ENCODE assay signal across 16 cellular contexts in genomic region chr7:130372813-130373212, GRCh38. TPM values are rescaled to one million over a fixed set of nuclear protein-coding genes. Genes with fewer than 3 reads are reported as not detected.
A peak's percentile ranks its signal among the peaks of the same experiment; 100 is the strongest.
DNase-seq lines count a peak whose midpoint lies in the region; ATAC-seq and TF ChIP-seq lines count a peak whose summit lies in the region.
"Had no signal": no experiment of that assay in that cellular context is flagged by ENCODE, and none has a peak within 500 bp of the region (broad histone marks: within the 10 kb centered on the region; RNA-seq: fewer than 3 reads in every experiment).

No MANE protein-coding gene starts in this region.

- H2AFZ ChIP-seq in SK-N-SH (ENCODE audit: low read depth): peak overlapping the region; percentile 73; the same call in 1 of the 2 replicates
- peak overlapping the region; percentile 54 for H2AFZ ChIP-seq in osteoblast (ENCODE audit: low read length)

- no peak for TF ChIP-seq EP300 in SK-N-SH (IDR thresholded peaks at IDR 0.05; ENCODE audit: borderline replicate concordance in 1 of 2, low read depth in 1 of 2, low read length in 1 of 2)

- H3K4me1 Mint-ChIP-seq in activated CD8-positive, alpha-beta T cell treated with anti-CD3 and anti-CD28 coated beads, Interleukin-2, amount 10 ng/mL, durations not matched to agents 7 days and 5 days (ENCODE audit: low read depth): peaks cover 16% of the 10 kb centered on the region

- H3K27me3 ChIP-seq in SK-N-SH (ENCODE audit: insufficient read depth) (no peaks in the 10 kb centered on the region), osteoblast (ENCODE audit: insufficient read depth, low read length) (no peaks in the 10 kb centered on the region), upper lobe of right lung (no peaks in the 10 kb centered on the region)

- POLR2A ChIA-PET in SK-N-SH (lab: Yijun Ruan, JAX): no interaction called here
- POLR2A ChIA-PET in activated CD8-positive, alpha-beta T cell treated with anti-CD3 and anti-CD28 coated beads, Interleukin-2, amount 10 ng/mL, durations not matched to agents 7 days and 5 days (lab: Charles Lee): no interaction called here

- peak overlapping the region; percentile 40 for H3K9ac ChIP-seq in SK-N-SH

- H3K4me2 ChIP-seq in SK-N-SH (peak overlapping the region; percentile 9; the same call in 1 of the 2 replicates), osteoblast (ENCODE audit: insufficient read depth, low read length) (peak overlapping the region; percentile 61)
- H3K4me2 ChIP-seq: A549 had no signal

- no peaks in the 10 kb centered on the region for H3K9me2 ChIP-seq in SK-N-SH

- peaks cover 2% of the 10 kb centered on the region for H3K36me3 Mint-ChIP-seq in activated CD8-positive, alpha-beta T cell treated with anti-CD3 and anti-CD28 coated beads, Interleukin-2, amount 10 ng/mL, durations not matched to agents 7 days and 5 days (ENCODE audit: low read depth)

- CTCF ChIA-PET in SK-N-SH (lab: Yijun Ruan, JAX): interaction anchor here (0.8 kb wide), 1 partner anchor 25 kb away, joined by 3 read pairs; no protein-coding TSS in a partner anchor
- CTCF ChIA-PET in activated CD8-positive, alpha-beta T cell treated with anti-CD3 and anti-CD28 coated beads, Interleukin-2, amount 10 ng/mL, durations not matched to agents 7 days and 5 days (lab: Charles Lee): no interaction called here

- peaks cover 10% of the 10 kb centered on the region for H3F3A ChIP-seq in SK-N-SH (replicated peaks; ENCODE audit: insufficient read depth)

- H3K4me3 Mint-ChIP-seq in activated CD8-positive, alpha-beta T cell treated with anti-CD3 and anti-CD28 coated beads, Interleukin-2, amount 10 ng/mL, durations not matched to agents 7 days and 5 days: no peak overlapping the region

- DNase-seq in SK-N-SH (no peak), fibroblast of villous mesenchyme (ENCODE audit: low read depth) (peak; percentile 87), osteoblast (ENCODE audit: insufficient read length, low spot score, missing footprints) (no peak), upper lobe of right lung (no peak), medulla oblongata (ENCODE audit: extremely low spot score) (no peak)
- no peak for DNase-seq in activated CD8-positive, alpha-beta T cell treated with anti-CD3 and anti-CD28 coated beads, Interleukin-2, amount 10 ng/mL, durations not matched to agents 7 days and 5 days
- DNase-seq: activated CD4-positive, alpha-beta T cell treated with anti-CD3 and anti-CD28 coated beads for 4 hours; effector memory CD4-positive, alpha-beta T cell; NCI-H1048; NCI-H69 had no signal

- H3K79me2 ChIP-seq in SK-N-SH (ENCODE audit: insufficient read depth) (no peaks in the 10 kb centered on the region), osteoblast (ENCODE audit: insufficient read depth, low read length) (no peaks in the 10 kb centered on the region)

- H3K9me3 ChIP-seq in SK-N-SH (no peaks in the 10 kb centered on the region), osteoblast (ENCODE audit: low read depth, low read length) (no peaks in the 10 kb centered on the region), upper lobe of right lung (no peaks in the 10 kb centered on the region)
- H3K9me3 ChIP-seq: A549 had no signal

- H3K4me3 ChIP-seq in SK-N-SH (ENCODE audit: low read depth in 2 of 2, low read length in 1 of 2) (no peak overlapping the region), fibroblast of villous mesenchyme (ENCODE audit: low read depth, low read length) (no peak overlapping the region), osteoblast (ENCODE audit: insufficient read depth, low read length) (no peak overlapping the region), upper lobe of right lung (no peak overlapping the region)
- H3K4me3 ChIP-seq: A549, SK-N-MC had no signal

- no peak overlapping the region for H3K27ac Mint-ChIP-seq in activated CD8-positive, alpha-beta T cell treated with anti-CD3 and anti-CD28 coated beads, Interleukin-2, amount 10 ng/mL, durations not matched to agents 7 days and 5 days
- H3K27ac Mint-ChIP-seq: activated naive CD4-positive, alpha-beta T cell treated with anti-CD3 and anti-CD28 coated beads, Interleukin-2, amount 50 U/mL, for 72 hours had no signal

- ATAC-seq in SK-N-SH treated with all-trans-retinoic acid at 6 μM for 48 hours: no peak
- no peak for ATAC-seq in upper lobe of right lung
- no peak for ATAC-seq in activated CD8-positive, alpha-beta T cell treated with anti-CD3 and anti-CD28 coated beads, Interleukin-2, amount 10 ng/mL, durations not matched to agents 7 days and 5 days
- no peak for ATAC-seq in HG03280 (IDR thresholded peaks at IDR 0.05; ENCODE audit: unreplicated experiment)
- ATAC-seq: A549; activated naive CD4-positive, alpha-beta T cell treated with anti-CD3 and anti-CD28 coated beads, Interleukin-2, amount 50 U/mL, for 72 hours had no signal

- intact Hi-C loops in upper lobe of right lung (cut with DNase I): no loop called here

- H3K4me1 ChIP-seq in SK-N-SH (ENCODE audit: control insufficient read depth in 1 of 2, insufficient read depth in 2 of 2, low read depth in 1 of 2, low read length in 1 of 2): peaks cover 39 to 41% of the 10 kb centered on the region in 2 experiments
- peaks cover 51% of the 10 kb centered on the region for H3K4me1 ChIP-seq in osteoblast (ENCODE audit: insufficient read depth, low read length)
- H3K4me1 ChIP-seq in upper lobe of right lung: peaks cover 41% of the 10 kb centered on the region

- H3K9me3 Mint-ChIP-seq in activated CD8-positive, alpha-beta T cell treated with anti-CD3 and anti-CD28 coated beads, Interleukin-2, amount 10 ng/mL, durations not matched to agents 7 days and 5 days (ENCODE audit: insufficient read depth): peaks cover 3% of the 10 kb centered on the region

- H3K36me3 ChIP-seq in SK-N-SH (replicated peaks in 1 of 2; ENCODE audit: control insufficient read depth in 1 of 2, insufficient read depth in 2 of 2, low read length in 1 of 2) (no peaks in the 10 kb centered on the region), osteoblast (ENCODE audit: insufficient read depth, low read length) (no peaks in the 10 kb centered on the region), upper lobe of right lung (no peaks in the 10 kb centered on the region)

- TF ChIP-seq RAD21 in SK-N-SH (IDR thresholded peaks at IDR 0.05; ENCODE audit: low read length): no peak

- no peaks in the 10 kb centered on the region for H3K27me3 Mint-ChIP-seq in activated CD8-positive, alpha-beta T cell treated with anti-CD3 and anti-CD28 coated beads, Interleukin-2, amount 10 ng/mL, durations not matched to agents 7 days and 5 days (ENCODE audit: low read depth)

- H3K27ac ChIP-seq in SK-N-SH (ENCODE audit: low read depth in 2 of 2, low read length in 1 of 2) (peak overlapping the region; percentile 80 to 88), osteoblast (ENCODE audit: low read depth, low read length) (peak overlapping the region; percentile 99), upper lobe of right lung (peak overlapping the region; percentile 84)
- H3K27ac ChIP-seq: A549, SK-N-MC had no signal

- no peaks in the 10 kb centered on the region for H4K20me1 ChIP-seq in SK-N-SH (ENCODE audit: insufficient read depth)
- no peaks in the 10 kb centered on the region for H4K20me1 ChIP-seq in osteoblast (ENCODE audit: insufficient read depth, low read length)

- TF ChIP-seq CTCF in SK-N-SH (IDR thresholded peaks at IDR 0.05): no peak
- TF ChIP-seq CTCF in fibroblast of villous mesenchyme (IDR thresholded peaks at IDR 0.05; ENCODE audit: insufficient read depth, low read depth, low read length): no peak
- TF ChIP-seq CTCF in osteoblast (IDR thresholded peaks at IDR 0.05; ENCODE audit: extremely low read depth, low read depth, low read length): no peak
- TF ChIP-seq CTCF in upper lobe of right lung (IDR thresholded peaks at IDR 0.05): no peak

- WGBS in SK-N-SH (ENCODE audit: low lambda C conversion rate): 87% methylated on average over 5 of the region's 5 CpGs

TF ChIP-seq in SK-N-SH, 30 proteins besides CTCF, POLR2A, EP300 and RAD21:
- TF ChIP-seq TAF1 (IDR thresholded peaks at IDR 0.05; ENCODE audit: borderline replicate concordance, low read depth, low read length) (no peak), EZH2phosphoT487 (IDR thresholded peaks at IDR 0.05; ENCODE audit: borderline replicate concordance, low read depth) (no peak)

TF ChIP-seq in SK-N-SH treated with all-trans-retinoic acid at 6 μM for 48 hours, 23 proteins besides CTCF, POLR2A, EP300 and RAD21 (continues in another document):
- TF ChIP-seq BACH2 (CRISPR knock-in tag; IDR thresholded peaks at IDR 0.05; ENCODE audit: borderline replicate concordance): no peak
- TF ChIP-seq PPARA (CRISPR knock-in tag; IDR thresholded peaks at IDR 0.05; ENCODE audit: borderline replicate concordance): no peak
- TF ChIP-seq CSDC2 (CRISPR knock-in tag; IDR thresholded peaks at IDR 0.05): no peak
- no peak for TF ChIP-seq ZFP30 (CRISPR knock-in tag; IDR thresholded peaks at IDR 0.05)
- no peak for TF ChIP-seq GLIS3 (CRISPR knock-in tag; IDR thresholded peaks at IDR 0.05)
- no peak for TF ChIP-seq ARNTL (CRISPR knock-in tag; IDR thresholded peaks at IDR 0.05; ENCODE audit: borderline replicate concordance, low read depth)
- TF ChIP-seq ZC3H10 (CRISPR knock-in tag; IDR thresholded peaks at IDR 0.05): no peak

RNA-seq across cellular contexts. Expression of gene CPA1, which starts 7.5 kb away (rescaled TPM):
- polyA plus RNA-seq in SK-N-SH (2012; rRNA removed): 0.05 and 0.24 TPM in 2 replicates
- 0.06 and 0.12 TPM in 2 replicates for polyA plus RNA-seq in SK-N-SH (2012; cell fraction: cytosol; rRNA removed)
- polyA plus RNA-seq in SK-N-SH (2012; cell fraction: nucleus; rRNA removed): 0.19 and 0.36 TPM in 2 replicates
- total RNA-seq in fibroblast of villous mesenchyme: 0.32 and 0.86 TPM in 2 replicates
- 1.1 TPM in 1 of 2 replicates, not detected in the other for total RNA-seq in osteoblast
- total RNA-seq in upper lobe of right lung: not detected
- not detected for total RNA-seq in activated CD8-positive, alpha-beta T cell treated with anti-CD3 and anti-CD28 coated beads, Interleukin-2, amount 10 ng/mL, durations not matched to agents 7 days and 5 days
- total RNA-seq: activated naive CD4-positive, alpha-beta T cell treated with anti-CD3 and anti-CD28 coated beads, Interleukin-2, amount 50 U/mL, for 72 hours; renal cortical epithelial cell had no signal
- polyA plus RNA-seq: A549 had no signal

RNA-seq across cellular contexts. Expression of gene CPA5, which starts 28.2 kb away (rescaled TPM):
- polyA plus RNA-seq in SK-N-SH (2012; rRNA removed): 0.86 and 1.3 TPM in 2 replicates
- polyA plus RNA-seq in SK-N-SH (2012; cell fraction: cytosol; rRNA removed): 0.19 and 0.29 TPM in 2 replicates
- 2.2 and 4.6 TPM in 2 replicates for polyA plus RNA-seq in SK-N-SH (2012; cell fraction: nucleus; rRNA removed)
- total RNA-seq in fibroblast of villous mesenchyme (not detected in 2 replicates), osteoblast (not detected in 2 replicates), upper lobe of right lung (not detected)
- total RNA-seq in activated CD8-positive, alpha-beta T cell treated with anti-CD3 and anti-CD28 coated beads, Interleukin-2, amount 10 ng/mL, durations not matched to agents 7 days and 5 days: under 1 TPM in 1 of 2 experiments, not detected in 1; 0.31 TPM
- total RNA-seq: renal cortical epithelial cell had no signal
- polyA plus RNA-seq: A549 had no signal
